In genomic region chr2:226834880-226835279, GRCh38 we compare ENCODE assay signal across 8 cellular contexts. TPM values are rescaled to one million over a fixed set of nuclear protein-coding genes. Genes with fewer than 3 reads are reported as not detected.
DNase-seq lines count a peak whose midpoint lies in the region; ATAC-seq and TF ChIP-seq lines count a peak whose summit lies in the region.
"Not testable (repeated sequence)": the region's sequence is repeated elsewhere in the genome, so short reads cannot be mapped to it uniquely, and the experiment has no call there.

No MANE protein-coding gene starts in this region.

- not testable (repeated sequence) for H3K9me3 Mint-ChIP-seq in activated CD4-positive, alpha-beta T cell treated with anti-CD3 and anti-CD28 coated beads, Interleukin-2, amount 10 ng/mL, durations not matched to agents 24 days and 14 days

- not testable (repeated sequence) for ATAC-seq in right lobe of liver

- not testable (repeated sequence) for H3K27me3 ChIP-seq in esophagus squamous epithelium; right lobe of liver; ovary; thymus (ENCODE audit: control insufficient read depth, insufficient read depth)

- H3K4me1 ChIP-seq in ES-I3 (ENCODE audit: insufficient read depth, low read length); ovary (ENCODE audit: insufficient read depth): not testable (repeated sequence)
- H3K4me1 ChIP-seq in esophagus squamous epithelium: peaks cover 5 to 43% (median 16%) of the 10 kb centered on the region in 3 donors
- peaks cover 0 to 25% (median 12%) of the 10 kb centered on the region in 4 donors for H3K4me1 ChIP-seq in right lobe of liver
- H3K4me1 ChIP-seq in thymus (ENCODE audit: control insufficient read depth, insufficient read depth, low read length): peaks cover 26% of the 10 kb centered on the region

- H3K4me1 Mint-ChIP-seq in activated CD4-positive, alpha-beta T cell treated with anti-CD3 and anti-CD28 coated beads, Interleukin-2, amount 10 ng/mL, durations not matched to agents 24 days and 14 days: peaks cover 48% of the 10 kb centered on the region

- TF ChIP-seq CTCF in astrocyte of the spinal cord (IDR thresholded peaks at IDR 0.05; ENCODE audit: low read depth, low read length); esophagus squamous epithelium (IDR thresholded peaks at IDR 0.05); right lobe of liver (IDR thresholded peaks at IDR 0.05); ovary (IDR thresholded peaks at IDR 0.05): not testable (repeated sequence)

- H3K27ac ChIP-seq in esophagus squamous epithelium: peak overlapping the region in 2 of 4 donors; percentile 97
- not testable (repeated sequence) for H3K27ac ChIP-seq in right lobe of liver, ovary
- H3K27ac ChIP-seq in thymus (ENCODE audit: low read depth): peak overlapping the region; percentile 46

- not testable (repeated sequence) for H3K9me3 ChIP-seq in ES-I3 (ENCODE audit: control insufficient read depth, insufficient read depth, low read length); esophagus squamous epithelium; right lobe of liver; ovary; thymus (ENCODE audit: control insufficient read depth)

- peaks cover 38% of the 10 kb centered on the region for H3K36me3 Mint-ChIP-seq in activated CD4-positive, alpha-beta T cell treated with anti-CD3 and anti-CD28 coated beads, Interleukin-2, amount 10 ng/mL, durations not matched to agents 24 days and 14 days (ENCODE audit: low read depth)

- H3K4me3 ChIP-seq in astrocyte of the spinal cord (ENCODE audit: low read depth, low read length) (peak overlapping the region; percentile 66), esophagus squamous epithelium (peak overlapping the region; percentile 64 to 89 (median 69)), right lobe of liver (peak overlapping the region; percentile 74 to 86 (median 84)), ovary (peak overlapping the region; percentile 85), thymus (ENCODE audit: low read length) (peak overlapping the region; percentile 84)

- 86 to 97% methylated on average over 14 to 18 of the region's 18 CpGs for WGBS in esophagus squamous epithelium, 2 donors
- WGBS in right lobe of liver (ENCODE audit: insufficient coverage, low coverage, low lambda C conversion rate, missing lambda C conversion rate): 89% methylated on average over 17 of the region's 18 CpGs
- WGBS in ovary, 3 donors: 90 to 96% (median 95%) methylated on average over 18 of the region's 18 CpGs
- 89% methylated on average over 18 of the region's 18 CpGs for WGBS in thymus

- intact Hi-C loops in activated CD4-positive, alpha-beta T cell treated with anti-CD3 and anti-CD28 coated beads, Interleukin-2, amount 10 ng/mL, durations not matched to agents 24 days and 14 days (cut with micrococcal nuclease): loop anchor here (1.0 to 10.0 kb wide), 5 partner anchors 36 to 1908 kb away; partner anchors contain the start of gene IRS1
- intact Hi-C loops in esophagus squamous epithelium (cut with DNase I); right lobe of liver (cut with DNase I): not testable (repeated sequence)
- intact Hi-C loops in ovary (cut with DNase I): loop anchor here in 3 of 4 donors (10.0 kb wide), 1 partner anchor 150 kb away; no protein-coding TSS in a partner anchor

- peak overlapping the region; percentile 97 for H3K27ac Mint-ChIP-seq in activated CD4-positive, alpha-beta T cell treated with anti-CD3 and anti-CD28 coated beads, Interleukin-2, amount 10 ng/mL, durations not matched to agents 24 days and 14 days

- peak overlapping the region; percentile 64 for H3K9ac ChIP-seq in ES-I3 (ENCODE audit: low read depth, low read length)

- in situ Hi-C loops in astrocyte of the spinal cord (cut with HindIII; ENCODE audit: low sequenced_read_pairs): not testable (repeated sequence)

- TF ChIP-seq POLR2A in esophagus squamous epithelium (IDR thresholded peaks at IDR 0.05); right lobe of liver (IDR thresholded peaks at IDR 0.05); ovary (IDR thresholded peaks at IDR 0.05): not testable (repeated sequence)

- H3K36me3 ChIP-seq in ES-I3 (ENCODE audit: insufficient read depth, low read length); esophagus squamous epithelium; right lobe of liver; ovary; thymus (ENCODE audit: control insufficient read depth, insufficient read depth): not testable (repeated sequence)

- H3K4me3 Mint-ChIP-seq in activated CD4-positive, alpha-beta T cell treated with anti-CD3 and anti-CD28 coated beads, Interleukin-2, amount 10 ng/mL, durations not matched to agents 24 days and 14 days: peak overlapping the region; percentile 95

- not testable (repeated sequence) for H3K27me3 Mint-ChIP-seq in activated CD4-positive, alpha-beta T cell treated with anti-CD3 and anti-CD28 coated beads, Interleukin-2, amount 10 ng/mL, durations not matched to agents 24 days and 14 days

- DNase-seq in NCI-H82 (lab: John Stamatoyannopoulos, UW) (peak; percentile 46), ovary (peak in 3 of 5 donors; percentile 20 to 40 (median 24))
- DNase-seq in activated CD4-positive, alpha-beta T cell treated with anti-CD3 and anti-CD28 coated beads, Interleukin-2, amount 10 ng/mL, durations not matched to agents 24 days and 14 days: peak; percentile 55
- DNase-seq in astrocyte of the spinal cord (ENCODE audit: low read depth, low spot score); esophagus squamous epithelium (lab: John Stamatoyannopoulos, UW); right lobe of liver: not testable (repeated sequence)

- not testable (repeated sequence) for TF ChIP-seq EP300 in ovary (IDR thresholded peaks at IDR 0.05)

RNA-seq across cellular contexts. Expression of gene RHBDD1, which starts 1.0 kb away (rescaled TPM):
- total RNA-seq in activated CD4-positive, alpha-beta T cell treated with anti-CD3 and anti-CD28 coated beads, Interleukin-2, amount 10 ng/mL, durations not matched to agents 24 days and 14 days: 41.3 and 44.7 TPM in 2 replicates
- 10 to 100 TPM in 2 of 4 donors, 1 to 10 TPM in 2; 6.8 to 14.4 (median 10.3) TPM for total RNA-seq in esophagus squamous epithelium
- total RNA-seq in right lobe of liver: 10 to 100 TPM; 14.7 to 25.3 (median 21.0) TPM
- total RNA-seq in ovary: 10 to 100 TPM; 18.5 to 95.8 (median 62.4) TPM
- 10 to 100 TPM; 11.5 to 44.9 TPM for polyA plus RNA-seq in ovary
- polyA plus RNA-seq in thymus: 11.5 TPM

RNA-seq across cellular contexts. Expression of gene IRS1, which starts 35.3 kb away (rescaled TPM):
- total RNA-seq in activated CD4-positive, alpha-beta T cell treated with anti-CD3 and anti-CD28 coated beads, Interleukin-2, amount 10 ng/mL, durations not matched to agents 24 days and 14 days: 4.7 and 4.8 TPM in 2 replicates
- total RNA-seq in esophagus squamous epithelium: 10 to 100 TPM in 3 of 4 donors, 1 to 10 TPM in 1; 3.5 to 20.5 (median 14.2) TPM
- 10 to 100 TPM in 5 of 6 experiments, 1 to 10 TPM in 1; 9.0 to 24.4 (median 15.8) TPM for total RNA-seq in right lobe of liver
- total RNA-seq in ovary: 10 to 100 TPM; 29.5 to 87.0 (median 45.1) TPM
- polyA plus RNA-seq in ovary: 10 to 100 TPM; 22.3 to 40.2 TPM
- 11.5 TPM for polyA plus RNA-seq in thymus
